Comparison of ENCODE assay signal across 29 cellular contexts in the genomic region with DNA sequence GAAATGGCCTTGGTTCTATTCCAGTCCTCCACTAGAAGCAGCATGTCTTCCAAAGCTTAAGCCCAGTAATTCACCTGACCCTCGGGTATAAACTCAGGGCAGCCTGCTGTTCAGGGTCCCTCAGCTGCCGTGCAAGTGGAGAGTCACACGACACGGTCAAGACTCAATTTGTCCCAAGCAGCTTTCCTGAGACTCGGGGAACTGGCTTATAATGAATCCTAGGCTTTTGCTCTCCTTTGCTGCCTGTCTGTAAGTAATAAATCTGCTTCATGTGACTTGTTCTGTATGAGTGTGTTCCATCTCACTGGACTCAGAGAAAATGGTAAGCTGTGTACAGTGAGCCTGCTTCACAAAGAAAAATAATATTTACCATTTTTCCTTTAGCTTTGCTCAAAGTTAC.
"Had no signal": no experiment of that assay in that cellular context is flagged by ENCODE, and none has a peak within 500 bp of the region (broad histone marks: within the 10 kb centered on the region; RNA-seq: fewer than 3 reads in every experiment).

No MANE protein-coding gene starts in this region.

- H3K9me3 Mint-ChIP-seq: activated CD4-positive, alpha-beta memory T cell treated with anti-CD3 and anti-CD28 coated beads, Interleukin-2, amount 10 ng/mL, durations not matched to agents 7 days and 5 days; activated CD4-positive, alpha-beta T cell treated with anti-CD3 and anti-CD28 coated beads, Interleukin-2, amount 10 ng/mL, durations not matched to agents 7 days and 5 days; activated naive CD4-positive, alpha-beta T cell treated with anti-CD3 and anti-CD28 coated beads, Interleukin-2, amount 10 ng/mL, durations not matched to agents 7 days and 5 days; activated naive CD4-positive, alpha-beta T cell treated with anti-CD3 and anti-CD28 coated beads, Interleukin-2, amount 50 U/mL, for 72 hours; activated naive CD8-positive, alpha-beta T cell treated with anti-CD3 and anti-CD28 coated beads, Interleukin-2, amount 10 ng/mL, durations not matched to agents 7 days and 5 days; activated T-cell treated with anti-CD3 and anti-CD28 coated beads, Interleukin-2, amount 50 U/mL, for 24 hours; activated T-cell treated with anti-CD3 and anti-CD28 coated beads, Interleukin-2, amount 50 U/mL, for 72 hours; brain; WTC11 had no signal

- DNase-seq: activated CD4-positive, alpha-beta memory T cell treated with anti-CD3 and anti-CD28 coated beads, Interleukin-2, amount 10 ng/mL, durations not matched to agents 7 days and 5 days; activated CD4-positive, alpha-beta T cell treated with anti-CD3 and anti-CD28 coated beads for 1 hour; activated CD4-positive, alpha-beta T cell treated with anti-CD3 and anti-CD28 coated beads for 4 hours; activated CD4-positive, alpha-beta T cell treated with anti-CD3 and anti-CD28 coated beads, Interleukin-2, amount 10 ng/mL, durations not matched to agents 7 days and 5 days; activated CD4-positive, alpha-beta T cell treated with anti-CD3 and anti-CD28 coated beads, Interleukin-2, amount 50 U/mL, for 4 hours; activated CD8-positive, alpha-beta memory T cell treated with anti-CD3 and anti-CD28 coated beads, Interleukin-2, amount 50 U/mL, for 48 hours; activated gamma-delta T cell; activated naive CD4-positive, alpha-beta T cell; activated naive CD4-positive, alpha-beta T cell treated with anti-CD3 and anti-CD28 coated beads, Interleukin-2, amount 10 ng/mL, durations not matched to agents 7 days and 5 days; activated naive CD8-positive, alpha-beta T cell treated with anti-CD3 and anti-CD28 coated beads, Interleukin-2, amount 10 ng/mL, durations not matched to agents 7 days and 5 days; activated T-cell treated with anti-CD3 and anti-CD28 coated beads for 4 hours; activated T-cell treated with anti-CD3 and anti-CD28 coated beads, Interleukin-2, amount 50 U/mL, for 24 hours; activated T-cell treated with anti-CD3 and anti-CD28 coated beads, Interleukin-2, amount 50 U/mL, for 72 hours; central memory CD4-positive, alpha-beta T cell; cortex of kidney; dermis blood vessel endothelial cell; effector CD4-positive, alpha-beta T cell; effector memory CD8-positive, alpha-beta T cell; erythroblast; foreskin keratinocyte; gastrocnemius medialis; T-helper 2 cell had no signal

- H3K36me3 ChIP-seq: ascending aorta, breast epithelium, cardiac muscle cell, esophagus muscularis mucosa, gastrocnemius medialis had no signal

- H3K27me3 ChIP-seq: ascending aorta, breast epithelium, cardiac muscle cell, esophagus muscularis mucosa, foreskin keratinocyte, gastrocnemius medialis had no signal

- H3K4me1 Mint-ChIP-seq: activated CD4-positive, alpha-beta memory T cell treated with anti-CD3 and anti-CD28 coated beads, Interleukin-2, amount 10 ng/mL, durations not matched to agents 7 days and 5 days; activated CD4-positive, alpha-beta T cell treated with anti-CD3 and anti-CD28 coated beads, Interleukin-2, amount 10 ng/mL, durations not matched to agents 7 days and 5 days; activated naive CD4-positive, alpha-beta T cell treated with anti-CD3 and anti-CD28 coated beads, Interleukin-2, amount 10 ng/mL, durations not matched to agents 7 days and 5 days; activated naive CD8-positive, alpha-beta T cell treated with anti-CD3 and anti-CD28 coated beads, Interleukin-2, amount 10 ng/mL, durations not matched to agents 7 days and 5 days had no signal

- H3K4me3 ChIP-seq: ascending aorta, breast epithelium, cardiac muscle cell, esophagus muscularis mucosa, gastrocnemius medialis had no signal

- H3K4me3 Mint-ChIP-seq: activated CD4-positive, alpha-beta memory T cell treated with anti-CD3 and anti-CD28 coated beads, Interleukin-2, amount 10 ng/mL, durations not matched to agents 7 days and 5 days; activated CD4-positive, alpha-beta T cell treated with anti-CD3 and anti-CD28 coated beads, Interleukin-2, amount 10 ng/mL, durations not matched to agents 7 days and 5 days; activated naive CD4-positive, alpha-beta T cell treated with anti-CD3 and anti-CD28 coated beads, Interleukin-2, amount 10 ng/mL, durations not matched to agents 7 days and 5 days; activated naive CD8-positive, alpha-beta T cell treated with anti-CD3 and anti-CD28 coated beads, Interleukin-2, amount 10 ng/mL, durations not matched to agents 7 days and 5 days; activated T-cell treated with anti-CD3 and anti-CD28 coated beads, Interleukin-2, amount 50 U/mL, for 24 hours; activated T-cell treated with anti-CD3 and anti-CD28 coated beads, Interleukin-2, amount 50 U/mL, for 72 hours; brain; effector memory CD8-positive, alpha-beta T cell; WTC11 had no signal

- H3K9me3 ChIP-seq: ascending aorta, breast epithelium, esophagus muscularis mucosa, gastrocnemius medialis had no signal

- H3K27ac ChIP-seq: ascending aorta, breast epithelium, cardiac muscle cell, esophagus muscularis mucosa, foreskin keratinocyte, gastrocnemius medialis had no signal

- H3K27me3 Mint-ChIP-seq: activated CD4-positive, alpha-beta memory T cell treated with anti-CD3 and anti-CD28 coated beads, Interleukin-2, amount 10 ng/mL, durations not matched to agents 7 days and 5 days; activated CD4-positive, alpha-beta T cell treated with anti-CD3 and anti-CD28 coated beads, Interleukin-2, amount 10 ng/mL, durations not matched to agents 7 days and 5 days; activated naive CD4-positive, alpha-beta T cell treated with anti-CD3 and anti-CD28 coated beads, Interleukin-2, amount 10 ng/mL, durations not matched to agents 7 days and 5 days; activated naive CD8-positive, alpha-beta T cell treated with anti-CD3 and anti-CD28 coated beads, Interleukin-2, amount 10 ng/mL, durations not matched to agents 7 days and 5 days; activated T-cell treated with anti-CD3 and anti-CD28 coated beads, Interleukin-2, amount 50 U/mL, for 24 hours; brain; effector memory CD8-positive, alpha-beta T cell had no signal

- H3K27ac Mint-ChIP-seq: activated CD4-positive, alpha-beta memory T cell treated with anti-CD3 and anti-CD28 coated beads, Interleukin-2, amount 10 ng/mL, durations not matched to agents 7 days and 5 days; activated CD4-positive, alpha-beta T cell treated with anti-CD3 and anti-CD28 coated beads, Interleukin-2, amount 10 ng/mL, durations not matched to agents 7 days and 5 days; activated naive CD4-positive, alpha-beta T cell treated with anti-CD3 and anti-CD28 coated beads, Interleukin-2, amount 10 ng/mL, durations not matched to agents 7 days and 5 days; activated naive CD4-positive, alpha-beta T cell treated with anti-CD3 and anti-CD28 coated beads, Interleukin-2, amount 50 U/mL, for 72 hours; activated naive CD8-positive, alpha-beta T cell treated with anti-CD3 and anti-CD28 coated beads, Interleukin-2, amount 10 ng/mL, durations not matched to agents 7 days and 5 days; activated T-cell treated with anti-CD3 and anti-CD28 coated beads, Interleukin-2, amount 50 U/mL, for 24 hours; activated T-cell treated with anti-CD3 and anti-CD28 coated beads, Interleukin-2, amount 50 U/mL, for 72 hours; effector memory CD8-positive, alpha-beta T cell; WTC11 had no signal

- H3K36me3 Mint-ChIP-seq: activated naive CD4-positive, alpha-beta T cell treated with anti-CD3 and anti-CD28 coated beads, Interleukin-2, amount 10 ng/mL, durations not matched to agents 7 days and 5 days; activated naive CD4-positive, alpha-beta T cell treated with anti-CD3 and anti-CD28 coated beads, Interleukin-2, amount 50 U/mL, for 72 hours; activated naive CD8-positive, alpha-beta T cell treated with anti-CD3 and anti-CD28 coated beads, Interleukin-2, amount 10 ng/mL, durations not matched to agents 7 days and 5 days; brain; WTC11 had no signal

- H3K4me1 ChIP-seq: breast epithelium, esophagus muscularis mucosa, gastrocnemius medialis had no signal

- ATAC-seq: activated naive CD4-positive, alpha-beta T cell treated with anti-CD3 and anti-CD28 coated beads, Interleukin-2, amount 50 U/mL, for 72 hours; activated T-cell treated with anti-CD3 and anti-CD28 coated beads, Interleukin-2, amount 50 U/mL, for 72 hours; effector memory CD8-positive, alpha-beta T cell; foreskin keratinocyte; gastrocnemius medialis; WTC11 had no signal
